In the genomic region with DNA sequence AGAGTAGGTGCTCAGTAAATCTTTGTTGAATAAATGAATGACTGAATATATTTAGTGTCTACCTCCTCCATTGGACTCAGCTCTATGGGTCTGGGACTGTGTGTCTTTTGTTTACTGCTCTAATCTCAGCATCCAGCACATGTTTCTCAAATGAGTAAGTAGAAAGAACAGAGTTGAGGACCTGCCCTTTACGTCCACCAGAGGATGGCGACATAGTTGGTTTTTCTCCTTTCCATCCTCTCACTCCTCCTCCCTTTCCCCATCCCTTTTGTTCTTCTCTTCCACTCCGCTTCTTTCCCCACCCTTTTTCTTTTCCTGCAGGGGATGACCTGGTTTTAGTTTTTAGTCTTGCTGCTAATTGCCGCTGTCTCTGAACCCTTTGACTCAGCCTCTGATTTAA, we compare ENCODE assay signal across 17 cellular contexts. TPM values are rescaled to one million over a fixed set of nuclear protein-coding genes. Genes with fewer than 3 reads are reported as not detected.
"Had no signal": no experiment of that assay in that cellular context is flagged by ENCODE, and none has a peak within 500 bp of the region (broad histone marks: within the 10 kb centered on the region; RNA-seq: fewer than 3 reads in every experiment).

No MANE protein-coding gene starts in this region.

- H3K9me3 ChIP-seq: esophagus squamous epithelium had no signal

- H3K27ac ChIP-seq: esophagus squamous epithelium had no signal

- DNase-seq: activated CD4-positive, alpha-beta memory T cell treated with anti-CD3 and anti-CD28 coated beads for 36 hours; activated CD8-positive, alpha-beta memory T cell treated with anti-CD3 and anti-CD28 coated beads, Interleukin-2, amount 50 U/mL, for 4 hours; activated naive CD8-positive, alpha-beta T cell treated with anti-CD3 and anti-CD28 coated beads, Interleukin-2, amount 10 ng/mL, durations not matched to agents 7 days and 5 days; activated T-cell treated with anti-CD3 and anti-CD28 coated beads, Interleukin-2, amount 50 U/mL, for 72 hours; anterior cingulate cortex; esophagus squamous epithelium; foreskin fibroblast; kidney; T-helper 17 cell had no signal

- FAIRE-seq: endometrium, kidney had no signal

- H3K4me3 ChIP-seq: esophagus squamous epithelium had no signal

- ATAC-seq: activated T-cell treated with anti-CD3 and anti-CD28 coated beads, Interleukin-2, amount 50 U/mL, for 72 hours; T-helper 17 cell had no signal

- H3K4me1 ChIP-seq: esophagus squamous epithelium had no signal

- H3K36me3 ChIP-seq: esophagus squamous epithelium had no signal

RNA-seq across cellular contexts. Expression of a gene that starts 12.1 kb away (rescaled TPM):
- total RNA-seq: activated CD4-positive, alpha-beta memory T cell treated with anti-CD3 and anti-CD28 coated beads for 36 hours; activated naive CD8-positive, alpha-beta T cell treated with anti-CD3 and anti-CD28 coated beads, Interleukin-2, amount 10 ng/mL, durations not matched to agents 7 days and 5 days; activated T-cell treated with anti-CD3 and anti-CD28 coated beads, Interleukin-2, amount 50 U/mL, for 72 hours; dermis microvascular lymphatic vessel endothelial cell; kidney; liver; osteocyte; renal cortical epithelial cell; skeletal muscle tissue; subcutaneous adipose tissue; T-helper 17 cell had no signal
- polyA plus RNA-seq: liver, neural cell had no signal

RNA-seq across cellular contexts. Expression of a gene that starts 29.7 kb away (rescaled TPM):
- total RNA-seq: activated CD4-positive, alpha-beta memory T cell treated with anti-CD3 and anti-CD28 coated beads for 36 hours; activated naive CD8-positive, alpha-beta T cell treated with anti-CD3 and anti-CD28 coated beads, Interleukin-2, amount 10 ng/mL, durations not matched to agents 7 days and 5 days; dermis microvascular lymphatic vessel endothelial cell; kidney; osteocyte; skeletal muscle tissue; subcutaneous adipose tissue; T-helper 17 cell had no signal
- polyA plus RNA-seq: neural cell had no signal
